In genomic region chr6:38171997-38172738, GRCh38 we compare ENCODE assay signal across 1 cellular context.
TF ChIP-seq lines count a peak whose summit lies in the region.

No MANE protein-coding gene starts in this region.

TF ChIP-seq in GM12878, 131 proteins besides CTCF, POLR2A, EP300 and RAD21 (continued from another document):
- TF ChIP-seq ETV6 (conservative IDR thresholded peaks at IDR 0.05 in 1 of 2, IDR thresholded peaks at IDR 0.05 in 1 of 2; ENCODE audit: borderline replicate concordance in 1 of 2, low read depth in 1 of 2) (no peak), SREBF1 (IDR thresholded peaks at IDR 0.05; ENCODE audit: low read length) (no peak), MYC (IDR thresholded peaks at IDR 0.05; ENCODE audit: insufficient read depth, insufficient read length, insufficient replicate concordance, low read length, severe bottlenecking) (no peak), ZNF592 (IDR thresholded peaks at IDR 0.05) (no peak), ZSCAN29 (IDR thresholded peaks at IDR 0.05) (no peak), PBX3 (IDR thresholded peaks at IDR 0.05; ENCODE audit: insufficient replicate concordance, low read depth, low read length) (no peak), ASH2L (IDR thresholded peaks at IDR 0.05; ENCODE audit: borderline replicate concordance, low read depth) (no peak)
